In genomic region chr6:39173276-39173675, GRCh38 we compare ENCODE assay signal across 25 cellular contexts. TPM values are rescaled to one million over a fixed set of nuclear protein-coding genes. Genes with fewer than 3 reads are reported as not detected.
DNase-seq lines count a peak whose midpoint lies in the region; ATAC-seq lines count a peak whose summit lies in the region.
"Had no signal": no experiment of that assay in that cellular context is flagged by ENCODE, and none has a peak within 500 bp of the region (broad histone marks: within the 10 kb centered on the region; RNA-seq: fewer than 3 reads in every experiment).

No MANE protein-coding gene starts in this region.

- intact Hi-C loops in cardiac septum (cut with DNase I) = no loop called here
- intact Hi-C loops in Right ventricle myocardium superior (cut with DNase I) = no loop called here

- ATAC-seq in Right ventricle myocardium superior (ENCODE audit: poor library complexity) (no peak), HG02870 (IDR thresholded peaks at IDR 0.05; ENCODE audit: unreplicated experiment) (no peak)
- ATAC-seq: gastroesophageal sphincter; mucosa of descending colon; natural killer cell treated with Interleukin-12 subunit alpha and Interleukin-12 subunit beta and Interleukin-15 and Interleukin-18, amount 100 ng/mL, for 72 hours; stimulated activated memory B cell treated with anti-CD40 and anti-IgM and Interleukin-4, amounts not matched to agents 10 μg/mL and 1 μg/mL and 100 μg/mL, for 72 hours had no signal

- DNase-seq in cardiac septum (ENCODE audit: low spot score) (peak; percentile 5), Right ventricle myocardium superior (no peak), NOMO-1 treated with dmso at 0.1 percent for 144 hours (lab: John Stamatoyannopoulos, UW; ENCODE audit: unreplicated experiment) (peak; percentile 53), UCSD-AML1 (lab: John Stamatoyannopoulos, UW; ENCODE audit: unreplicated experiment) (peak; percentile 33), NCI-H345 treated with DMSO at 0.1 percent for 48 hours (lab: John Stamatoyannopoulos, UW; ENCODE audit: unreplicated experiment) (no peak), NCI-H1105 (lab: John Stamatoyannopoulos, UW) (no peak)
- no peak for DNase-seq in stimulated activated CD4-positive, alpha-beta T cell treated with anti-CD3 and anti-CD28 coated beads, Interleukin-4, amount 100 ng/mL, for 4 hours
- DNase-seq: activated CD4-positive, alpha-beta T cell treated with anti-CD3 and anti-CD28 coated beads, Interleukin-2, amount 10 ng/mL, durations not matched to agents 24 days and 14 days; activated naive CD8-positive, alpha-beta T cell treated with anti-CD3 and anti-CD28 coated beads, Interleukin-2, amount 10 ng/mL, durations not matched to agents 7 days and 5 days; activated T-cell treated with anti-CD3 and anti-CD28 coated beads, Interleukin-2, amount 50 U/mL, for 1 hour; aorta; CD4-positive, alpha-beta T cell; DMS79 treated with DMSO at 0.1 percent for 48 hours; KG1; MG63; mucosa of descending colon; NCI-H146; NCI-H345; SK-N-SH had no signal

RNA-seq across cellular contexts. Expression of gene KCNK5, which starts 56.0 kb away (rescaled TPM):
- 0.19 TPM for total RNA-seq in cardiac septum
- 0.65 TPM for total RNA-seq in Right ventricle myocardium superior
- total RNA-seq: endothelial cell of umbilical vein, OCI-LY7 had no signal

RNA-seq across cellular contexts. Expression of gene SAYSD1, which starts 58.3 kb away (rescaled TPM):
- total RNA-seq in cardiac septum (6.7 TPM), Right ventricle myocardium superior (10.9 TPM)

Comparison
In these comparisons a context has a peak if more than half of its experiments do, and no peak if none do; other contexts are left out.
1. DNase-seq: peak in cardiac septum (single experiment), NOMO-1 treated with dmso at 0.1 percent for 144 hours (single experiment) and UCSD-AML1 (single experiment); none in Right ventricle myocardium superior (single experiment), NCI-H345 treated with DMSO at 0.1 percent for 48 hours (single experiment), stimulated activated CD4-positive, alpha-beta T cell treated with anti-CD3 and anti-CD28 coated beads, Interleukin-4, amount 100 ng/mL, for 4 hours (0 of 2) and NCI-H1105 (single experiment).